In genomic region chr11:33842236-33842915, GRCh38 we compare ENCODE assay signal across 18 cellular contexts. TPM values are rescaled to one million over a fixed set of nuclear protein-coding genes. Genes with fewer than 3 reads are reported as not detected.
A peak's percentile ranks its signal among the peaks of the same experiment; 100 is the strongest.
DNase-seq lines count a peak whose midpoint lies in the region; FAIRE-seq and TF ChIP-seq lines count a peak whose summit lies in the region.
"Had no signal": no experiment of that assay in that cellular context is flagged by ENCODE, and none has a peak within 500 bp of the region (broad histone marks: within the 10 kb centered on the region; RNA-seq: fewer than 3 reads in every experiment).

No MANE protein-coding gene starts in this region.

- no peaks in the 10 kb centered on the region for H3K23me2 ChIP-seq in H1 (ENCODE audit: low read depth, low read length)

- no peaks in the 10 kb centered on the region for H4K20me1 ChIP-seq in H1 (replicated peaks in 1 of 2; ENCODE audit: control insufficient read depth in 1 of 2, insufficient read depth in 2 of 2, low read length in 2 of 2)

- 85% methylated on average over 13 of the region's 13 CpGs; no CpG with 5 or more reads in 1 of the 2 experiments for WGBS in H1 (ENCODE audit: extremely low coverage in 1 of 2, insufficient coverage in 1 of 2, insufficient read length in 1 of 2, insufficient replicate concordance in 2 of 2, low coverage in 1 of 2, low lambda C conversion rate in 2 of 2, missing lambda C conversion rate in 1 of 2), 2 experiments

- intact Hi-C loops in uterus (cut with DNase I; ENCODE audit: low total_unique reads) = no loop called here

- H2BK120ac ChIP-seq in H1 (replicated peaks; ENCODE audit: low read depth, low read length) = no peak overlapping the region

- H4K91ac ChIP-seq in H1 (replicated peaks; ENCODE audit: insufficient read length, low read length) = no peak overlapping the region

- H3K27me3 ChIP-seq in H1 (replicated peaks in 1 of 4; ENCODE audit: control insufficient read depth in 3 of 4, extremely low read depth in 1 of 4, insufficient read depth in 3 of 4, low read length in 3 of 4) (no peaks in the 10 kb centered on the region), uterus (no peaks in the 10 kb centered on the region)

- peaks cover 0 to 3% (median 0%) of the 10 kb centered on the region in 4 experiments; a peak in 1 of 7 replicates for H3K4me1 ChIP-seq in H1 (replicated peaks in 1 of 4; ENCODE audit: control insufficient read depth in 3 of 4, insufficient read depth in 4 of 4, low read length in 3 of 4)
- no peaks in the 10 kb centered on the region for H3K4me1 ChIP-seq in uterus

- no peak for FAIRE-seq in H1 (lab: Jason Lieb, UNC)
- FAIRE-seq in H54 (lab: Jason Lieb, UNC) = no peak
- FAIRE-seq: GM12878, HTR-8/SVneo had no signal

- H3K4ac ChIP-seq in H1 (replicated peaks; ENCODE audit: insufficient read length, low read depth, low read length) = no peak overlapping the region

- no peak overlapping the region for H2BK5ac ChIP-seq in H1 (ENCODE audit: low read depth, low read length)

- H4K8ac ChIP-seq in H1 (ENCODE audit: extremely low read depth, insufficient read depth, low read length) = no peak overlapping the region

- peak; percentile 4 for DNase-seq in DMS153 (lab: John Stamatoyannopoulos, UW)
- no peak for DNase-seq in DMS153 treated with DMSO at 0.1 percent for 48 hours (lab: John Stamatoyannopoulos, UW; ENCODE audit: unreplicated experiment)
- DNase-seq in NCI-H1105 (lab: John Stamatoyannopoulos, UW) = peak; percentile 39
- DNase-seq in NCI-H69 (lab: John Stamatoyannopoulos, UW) = peak; percentile 40
- no peak for DNase-seq in H1 (ENCODE audit: low read depth in 1 of 2, low spot score in 2 of 2)
- DNase-seq in H54 (ENCODE audit: insufficient read length, low spot score) = no peak
- no peak for DNase-seq in coronary artery (ENCODE audit: low spot score)
- DNase-seq in uterus = no peak
- DNase-seq: Calu3; CD4-positive, alpha-beta memory T cell; DND-41; GDM1; NCI-H1694; NCI-H524 treated with DMSO at 0.1 percent for 48 hours had no signal

- no peak for TF ChIP-seq POLR2A in H1 (IDR thresholded peaks at IDR 0.05; ENCODE audit: control extremely low read depth in 1 of 2, low read depth in 2 of 2, low read length in 2 of 2)
- no peak for TF ChIP-seq POLR2A in H54 (IDR thresholded peaks at IDR 0.05; ENCODE audit: low read depth, low read length)
- TF ChIP-seq POLR2A in uterus (IDR thresholded peaks at IDR 0.05) = no peak

- H3K14ac ChIP-seq in H1 (ENCODE audit: insufficient read length) = no peak overlapping the region

- no peak overlapping the region for H3K18ac ChIP-seq in H1 (ENCODE audit: extremely low read depth, low read length)

- H3K9me3 ChIP-seq in H1 (ENCODE audit: insufficient read depth in 2 of 2, low read depth in 1 of 2, low read length in 1 of 2) (no peaks in the 10 kb centered on the region), uterus (no peaks in the 10 kb centered on the region)

- no peaks in the 10 kb centered on the region for H3K79me1 ChIP-seq in H1 (ENCODE audit: low read depth, low read length)

- H3K23ac ChIP-seq in H1 (ENCODE audit: insufficient read length) = no peak overlapping the region

- TF ChIP-seq CTCF in H1 (IDR thresholded peaks at IDR 0.05; ENCODE audit: control extremely low read depth in 1 of 3, insufficient read depth in 1 of 3, low read depth in 1 of 3, low read length in 3 of 3) (no peak), coronary artery (IDR thresholded peaks at IDR 0.05) (no peak), uterus (IDR thresholded peaks at IDR 0.05) (no peak)

- no peak overlapping the region for H4K5ac ChIP-seq in H1 (ENCODE audit: insufficient read length, low read depth, low read length)

- no peak for TF ChIP-seq EP300 in H1 (IDR thresholded peaks at IDR 0.05; ENCODE audit: borderline replicate concordance in 1 of 2, low read depth in 2 of 2, low read length in 2 of 2)

- no peak for TF ChIP-seq RAD21 in H1 (IDR thresholded peaks at IDR 0.05 in 1 of 2, conservative IDR thresholded peaks at IDR 0.05 in 1 of 2; ENCODE audit: low read depth in 2 of 2, low read length in 2 of 2)

- CTCF ChIA-PET in H1 (lab: Charles Lee; ENCODE audit: partially characterized antibody) = interaction anchor here (0.6 to 1.9 kb wide), 8 partner anchors 10 to 145 kb away, joined by 3 to 8 read pairs (median 3); no protein-coding TSS in a partner anchor

- H3K36me3 ChIP-seq in H1 (ENCODE audit: control insufficient read depth in 2 of 4, insufficient read depth in 4 of 4, low read length in 3 of 4) (no peaks in the 10 kb centered on the region), uterus (no peaks in the 10 kb centered on the region)

- POLR2A ChIA-PET in H1 (lab: Charles Lee; ENCODE audit: partially characterized antibody) = no interaction called here

- H2BK15ac ChIP-seq in H1 (ENCODE audit: low read length) = no peak overlapping the region

- H3K9ac ChIP-seq in H1 (replicated peaks in 1 of 4; ENCODE audit: extremely low read depth in 1 of 4, low read depth in 3 of 4, low read length in 3 of 4) = no peak overlapping the region

- H3K27ac ChIP-seq in H1 (ENCODE audit: low read depth, low read length) (no peak overlapping the region), coronary artery (no peak overlapping the region), uterus (no peak overlapping the region)
- H3K27ac ChIP-seq: 22Rv1, HL-60 had no signal

- H2BK12ac ChIP-seq in H1 (ENCODE audit: low read depth, low read length) = no peak overlapping the region

- 0 out of 2 replicates have a peak overlapping the region, but pooled peaks have one; percentile 36 for H2AFZ ChIP-seq in H1 (ENCODE audit: low read length)

- H2BK20ac ChIP-seq in H1 (ENCODE audit: low read length) = no peak overlapping the region

- no peaks in the 10 kb centered on the region for H3K79me2 ChIP-seq in H1 (ENCODE audit: control insufficient read depth in 1 of 2, insufficient read depth in 2 of 2, low read length in 2 of 2)

- H2AK5ac ChIP-seq in H1 (ENCODE audit: low read depth, low read length) = no peak overlapping the region

- H3K4me2 ChIP-seq in H1 (ENCODE audit: insufficient read depth in 1 of 2, low read depth in 2 of 2, low read length in 2 of 2) = no peak overlapping the region

- no peak overlapping the region for H3K56ac ChIP-seq in H1 (replicated peaks; ENCODE audit: insufficient read length, low read depth, low read length)

- no peak overlapping the region for H3K4me3 ChIP-seq in H1 (ENCODE audit: extremely low read depth in 1 of 4, insufficient read depth in 2 of 4, low read depth in 3 of 4, low read length in 4 of 4)
- H3K4me3 ChIP-seq in coronary artery = no peak overlapping the region
- no peak overlapping the region for H3K4me3 ChIP-seq in uterus
- H3K4me3 ChIP-seq: GM12878 had no signal

TF ChIP-seq in H1, 55 proteins besides CTCF, POLR2A, EP300 and RAD21:
- TF ChIP-seq JUND (IDR thresholded peaks at IDR 0.05; ENCODE audit: low read length) (no peak), JUN (IDR thresholded peaks at IDR 0.05; ENCODE audit: low read depth, low read length) (no peak), BACH1 (IDR thresholded peaks at IDR 0.05; ENCODE audit: low read length) (no peak), BCL11A (IDR thresholded peaks at IDR 0.05; ENCODE audit: low read depth in 2 of 2, low read length in 2 of 2) (no peak), POU5F1 (IDR thresholded peaks at IDR 0.05; ENCODE audit: low read depth, low read length) (no peak), PHF8 (conservative IDR thresholded peaks at IDR 0.05; ENCODE audit: low read depth, low read length) (no peak), TBP (IDR thresholded peaks at IDR 0.05; ENCODE audit: low read depth, low read length) (no peak), NANOG (IDR thresholded peaks at IDR 0.05; ENCODE audit: insufficient read depth, low read depth, low read length, poor library complexity, severe bottlenecking) (no peak), BRCA1 (IDR thresholded peaks at IDR 0.05; ENCODE audit: low read depth, low read length) (no peak), ATF2 (IDR thresholded peaks at IDR 0.05; ENCODE audit: low read length) (no peak), CBX8 (IDR thresholded peaks at IDR 0.05; ENCODE audit: borderline replicate concordance, low read depth, low read length) (no peak), CBX5 (IDR thresholded peaks at IDR 0.05; ENCODE audit: low read depth, low read length) (no peak), CTBP2 (IDR thresholded peaks at IDR 0.05; ENCODE audit: borderline replicate concordance, insufficient read depth, insufficient read length, low read length) (no peak), KDM5A (IDR thresholded peaks at IDR 0.05; ENCODE audit: low read length) (no peak), CEBPB (IDR thresholded peaks at IDR 0.05; ENCODE audit: low read depth, low read length) (no peak)

RNA-seq across cellular contexts. Expression of gene LMO2, which starts 49.5 kb away (rescaled TPM):
- total RNA-seq in H1 (2021; fragmentation: NEBNext Ultra II Directional; extraction: Animal tissue kit (Norgen Biotek cat#: 25700)) = 2.0 and 2.7 TPM in 2 replicates
- polyA plus RNA-seq in H1 (2011; rRNA removed) = 1.2 and 1.6 TPM in 2 replicates
- polyA plus RNA-seq in H1 (2011; cell fraction: cytosol; rRNA removed) = 2.2 TPM
- polyA plus RNA-seq in H1 (2011; cell fraction: nucleus; rRNA removed) = 0.98 TPM
- 0.70 to 1.3 TPM (median 1.1 TPM) in 4 replicates for polyA plus RNA-seq in H1 (2012, experiment 1 of 2)
- 0.70 TPM for polyA plus RNA-seq in H1 (2012, experiment 2 of 2)
- 0.53 TPM for polyA plus RNA-seq in H1 (2013, experiment 1 of 2)
- 0.44 TPM for polyA plus RNA-seq in H1 (2013, experiment 2 of 2)
- polyA minus RNA-seq in H1 (2011; rRNA and poly(A)+ RNA removed) = 0.20 and 0.98 TPM in 2 replicates
- polyA minus RNA-seq in H1 (2011; cell fraction: cytosol; rRNA and poly(A)+ RNA removed) = 0.95 TPM
- 3.5 TPM for polyA minus RNA-seq in H1 (2011; cell fraction: nucleus; rRNA and poly(A)+ RNA removed)
- 10 to 100 TPM; 22.4 to 45.2 (median 29.9) TPM for total RNA-seq in uterus

Comparison
In these comparisons a context has a peak if more than half of its experiments do, and no peak if none do; other contexts are left out.
1. DNase-seq: peak in DMS153 (single experiment), NCI-H1105 (single experiment) and NCI-H69 (single experiment); none in DMS153 treated with DMSO at 0.1 percent for 48 hours (single experiment), H1 (0 of 2), H54 (single experiment), coronary artery (single experiment) and uterus (0 of 2).